ENCODE assay signal across 21 cellular contexts in genomic region chr6:3663081-3663480, GRCh38.
"Had no signal": no experiment of that assay in that cellular context is flagged by ENCODE, and none has a peak within 500 bp of the region (broad histone marks: within the 10 kb centered on the region; RNA-seq: fewer than 3 reads in every experiment).

No MANE protein-coding gene starts in this region.

- H3K36me3 Mint-ChIP-seq: stimulated activated memory B cell treated with anti-CD40 and anti-IgM and Interleukin-4, amounts not matched to agents 10 μg/mL and 1 μg/mL and 100 μg/mL, for 72 hours had no signal

- H3K27ac Mint-ChIP-seq: endodermal cell; naive thymus-derived CD8-positive, alpha-beta T cell; nephron progenitor cell; stimulated activated memory B cell treated with anti-CD40 and anti-IgM and Interleukin-4, amounts not matched to agents 10 μg/mL and 1 μg/mL and 100 μg/mL, for 72 hours had no signal

- DNase-seq: cortex of kidney; dorsolateral prefrontal cortex; effector CD4-positive, alpha-beta T cell; endodermal cell; foreskin keratinocyte; heart left ventricle; kidney; left lung; naive thymus-derived CD8-positive, alpha-beta T cell; nephron progenitor cell; nucleus accumbens; posterior cingulate gyrus; psoas muscle; right cardiac atrium; sigmoid colon; spleen; stimulated activated CD4-positive, alpha-beta T cell treated with anti-CD3 and anti-CD28 coated beads, Interleukin-4, amount 100 ng/mL, for 4 hours; stimulated activated naive CD8-positive, alpha-beta T cell treated with anti-CD3 and anti-CD28 coated beads, Interleukin-15, Interleukin-2, amounts not matched to agents 100 U/mL and 50 U/mL, for 24 hours had no signal

- ATAC-seq: esophagus mucosa; foreskin keratinocyte; gastroesophageal sphincter; heart left ventricle; left lung; naive thymus-derived CD8-positive, alpha-beta T cell; psoas muscle; right cardiac atrium; stimulated activated naive CD8-positive, alpha-beta T cell treated with anti-CD3 and anti-CD28 coated beads, Interleukin-15, Interleukin-2, amounts not matched to agents 100 U/mL and 50 U/mL, for 24 hours had no signal
